ENCODE assay signal across 8 cellular contexts in genomic region chr20:43513298-43514061, GRCh38. TPM values are rescaled to one million over a fixed set of nuclear protein-coding genes. Genes with fewer than 3 reads are reported as not detected.
DNase-seq lines count a peak whose midpoint lies in the region; ATAC-seq and TF ChIP-seq lines count a peak whose summit lies in the region.

No MANE protein-coding gene starts in this region.

- no peak for TF ChIP-seq EP300 in SK-N-SH (IDR thresholded peaks at IDR 0.05; ENCODE audit: borderline replicate concordance in 1 of 2, low read depth in 1 of 2, low read length in 1 of 2)

- 51% methylated on average over 23 of the region's 24 CpGs for WGBS in SK-N-SH (ENCODE audit: low lambda C conversion rate)

- H3K4me2 ChIP-seq in SK-N-SH, result peak overlapping the region; percentile 69

- TF ChIP-seq RAD21 in SK-N-SH (IDR thresholded peaks at IDR 0.05; ENCODE audit: low read length), result no peak

- DNase-seq in SK-N-SH, result no peak
- no peak for DNase-seq in WERI-Rb-1
- DNase-seq in substantia nigra (lab: John Stamatoyannopoulos, UW), result no peak
- no peak for DNase-seq in NCI-H1417 treated with DMSO at 0.1 percent for 48 hours (lab: John Stamatoyannopoulos, UW)
- no peak for DNase-seq in glomerular visceral epithelial cell (ENCODE audit: extremely low spot score)

- no peak for ATAC-seq in SK-N-SH treated with all-trans-retinoic acid at 6 μM for 48 hours
- ATAC-seq in HG03045 (IDR thresholded peaks at IDR 0.05; ENCODE audit: unreplicated experiment), result no peak

- H3K27me3 ChIP-seq in SK-N-SH (ENCODE audit: insufficient read depth), result no peaks in the 10 kb centered on the region
- no peaks in the 10 kb centered on the region for H3K27me3 ChIP-seq in WERI-Rb-1 (ENCODE audit: insufficient read depth, low read depth, severe bottlenecking)

- H3K79me2 ChIP-seq in SK-N-SH (ENCODE audit: insufficient read depth), result peaks cover 13% of the 10 kb centered on the region

- H3K9me2 ChIP-seq in SK-N-SH, result no peaks in the 10 kb centered on the region

- H3K4me3 ChIP-seq in SK-N-SH (ENCODE audit: low read depth in 2 of 2, low read length in 1 of 2) (peak overlapping the region; percentile 50 to 64), WERI-Rb-1 (ENCODE audit: low read depth, low read length) (peak overlapping the region; percentile 49), iPS-11a (ENCODE audit: low read depth, low read length) (peak overlapping the region; percentile 52)

- H3K36me3 ChIP-seq in SK-N-SH (replicated peaks in 1 of 2; ENCODE audit: control insufficient read depth in 1 of 2, insufficient read depth in 2 of 2, low read length in 1 of 2) (no peaks in the 10 kb centered on the region), WERI-Rb-1 (peaks cover 8% of the 10 kb centered on the region)

- POLR2A ChIA-PET in SK-N-SH (lab: Yijun Ruan, JAX), result interaction anchor here (0.7 to 1.7 kb wide), 3 partner anchors 56 to 77 kb away, joined by 3 to 7 read pairs (median 3); partner anchors contain the start of gene IFT52

- no peaks in the 10 kb centered on the region for H3F3A ChIP-seq in SK-N-SH (replicated peaks; ENCODE audit: insufficient read depth)

- H3K27ac ChIP-seq in SK-N-SH (ENCODE audit: low read depth in 2 of 2, low read length in 1 of 2) (peak overlapping the region in 1 of 2 experiments; percentile 17; a peak in 1 of 4 replicates), WERI-Rb-1 (0 out of 2 replicates have a peak overlapping the region, but pooled peaks have one; percentile 10), substantia nigra (ENCODE audit: low read depth, low read length, poor library complexity, severe bottlenecking) (peak overlapping the region; percentile 27)

- no peak for TF ChIP-seq CTCF in SK-N-SH (IDR thresholded peaks at IDR 0.05)
- no peak for TF ChIP-seq CTCF in WERI-Rb-1 (IDR thresholded peaks at IDR 0.05; ENCODE audit: low read depth, low read length)

- H2AFZ ChIP-seq in SK-N-SH (ENCODE audit: low read depth), result no peak overlapping the region

- H3K9me3 ChIP-seq in SK-N-SH, result no peaks in the 10 kb centered on the region
- H3K9me3 ChIP-seq in WERI-Rb-1 (ENCODE audit: severe bottlenecking), result no peaks in the 10 kb centered on the region

- H3K4me1 ChIP-seq in SK-N-SH (ENCODE audit: control insufficient read depth in 1 of 2, insufficient read depth in 2 of 2, low read depth in 1 of 2, low read length in 1 of 2), result peaks cover 0 to 16% of the 10 kb centered on the region in 2 experiments; a peak in 1 of 4 replicates

- CTCF ChIA-PET in SK-N-SH (lab: Yijun Ruan, JAX), result interaction anchor here (0.7 to 1.8 kb wide), 5 partner anchors 25 to 1438 kb away, joined by 3 to 6 read pairs (median 4); no protein-coding TSS in a partner anchor

- H4K20me1 ChIP-seq in SK-N-SH (ENCODE audit: insufficient read depth), result no peaks in the 10 kb centered on the region

- peak overlapping the region; percentile 48; the same call in 1 of the 2 replicates for H3K9ac ChIP-seq in SK-N-SH

TF ChIP-seq in SK-N-SH, 30 proteins besides CTCF, POLR2A, EP300 and RAD21:
- TF ChIP-seq CHD2 (IDR thresholded peaks at IDR 0.05; ENCODE audit: low read length, partially characterized antibody) (no peak), TAF1 (IDR thresholded peaks at IDR 0.05; ENCODE audit: borderline replicate concordance, low read depth, low read length) (peak; percentile 40; the same call in 1 of the 2 replicates), ZBTB33 (IDR thresholded peaks at IDR 0.05; ENCODE audit: borderline replicate concordance, low read depth) (no peak), ELF1 (IDR thresholded peaks at IDR 0.05) (no peak), IRF3 (IDR thresholded peaks at IDR 0.05; ENCODE audit: low read depth, low read length) (no peak)

TF ChIP-seq in SK-N-SH treated with all-trans-retinoic acid at 6 μM for 48 hours, 23 proteins besides CTCF, POLR2A, EP300 and RAD21:
- no peak for TF ChIP-seq SNAI2 (CRISPR knock-in tag; IDR thresholded peaks at IDR 0.05)
- no peak for TF ChIP-seq ESRRG (CRISPR knock-in tag; IDR thresholded peaks at IDR 0.05)
- TF ChIP-seq GLIS3 (CRISPR knock-in tag; IDR thresholded peaks at IDR 0.05), result no peak
- no peak for TF ChIP-seq PPARA (CRISPR knock-in tag; IDR thresholded peaks at IDR 0.05; ENCODE audit: borderline replicate concordance)
- no peak for TF ChIP-seq ZNF565 (CRISPR knock-in tag; conservative IDR thresholded peaks at IDR 0.05; ENCODE audit: low read depth)
- TF ChIP-seq POU6F1 (CRISPR knock-in tag; IDR thresholded peaks at IDR 0.05; ENCODE audit: borderline replicate concordance, low read depth), result no peak
- TF ChIP-seq ZFP3 (CRISPR knock-in tag; IDR thresholded peaks at IDR 0.05), result no peak

RNA-seq across cellular contexts. Expression of gene L3MBTL1, which starts 6.0 kb away (rescaled TPM):
- 8.9 and 14.5 TPM in 2 replicates for polyA plus RNA-seq in SK-N-SH (2012; rRNA removed)
- 1.8 and 2.7 TPM in 2 replicates for polyA plus RNA-seq in SK-N-SH (2012; cell fraction: cytosol; rRNA removed)
- polyA plus RNA-seq in SK-N-SH (2012; cell fraction: nucleus; rRNA removed), result 112 and 128 TPM in 2 replicates

RNA-seq across cellular contexts. Expression of gene SGK2, which starts 45.3 kb away (rescaled TPM):
- 0.21 and 0.57 TPM in 2 replicates for polyA plus RNA-seq in SK-N-SH (2012; rRNA removed)
- 0.09 and 0.13 TPM in 2 replicates for polyA plus RNA-seq in SK-N-SH (2012; cell fraction: cytosol; rRNA removed)
- polyA plus RNA-seq in SK-N-SH (2012; cell fraction: nucleus; rRNA removed), result 3.6 and 5.6 TPM in 2 replicates

RNA-seq across cellular contexts. Expression of gene SRSF6, which starts 55.8 kb away (rescaled TPM):
- polyA plus RNA-seq in SK-N-SH (2012; rRNA removed), result 92.6 and 126 TPM in 2 replicates
- 97.0 and 98.6 TPM in 2 replicates for polyA plus RNA-seq in SK-N-SH (2012; cell fraction: cytosol; rRNA removed)
- 193 and 328 TPM in 2 replicates for polyA plus RNA-seq in SK-N-SH (2012; cell fraction: nucleus; rRNA removed)
